Comparison of ENCODE assay signal across 8 cellular contexts in the genomic region with DNA sequence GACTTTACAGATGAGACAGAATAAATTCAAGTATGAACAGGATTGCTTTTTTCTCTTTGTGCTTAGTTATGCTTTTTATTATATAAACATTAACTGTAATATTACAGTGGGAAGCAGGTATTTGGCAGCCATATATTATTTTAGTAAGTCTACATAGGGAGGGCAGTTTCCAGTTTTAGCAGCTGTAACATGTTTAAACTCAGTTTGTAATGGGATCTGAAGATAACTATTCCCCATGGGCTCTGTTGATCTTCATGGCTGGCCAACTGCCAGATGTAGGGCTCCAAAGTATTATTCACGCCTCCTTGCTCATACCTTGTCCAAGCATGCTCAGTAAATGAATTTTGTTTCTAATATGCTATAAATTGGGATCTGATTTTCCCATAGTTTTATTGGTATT.
DNase-seq lines count a peak whose midpoint lies in the region; ATAC-seq, FAIRE-seq and TF ChIP-seq lines count a peak whose summit lies in the region.

No MANE protein-coding gene starts in this region.

- H3K4me3 ChIP-seq in CD8-positive, alpha-beta T cell (ENCODE audit: low read depth, low read length): no peak overlapping the region
- peak overlapping the region; percentile 42 for H3K4me3 ChIP-seq in adipocyte (ENCODE audit: low read length)

- peaks cover 37% of the 10 kb centered on the region for H3K36me3 Mint-ChIP-seq in CD8-positive, alpha-beta T cell
- H3K36me3 Mint-ChIP-seq in type B pancreatic cell: peaks cover 26% of the 10 kb centered on the region

- no peaks in the 10 kb centered on the region for H3K36me3 ChIP-seq in CD8-positive, alpha-beta T cell (ENCODE audit: insufficient read depth, low read length)
- peaks cover 51% of the 10 kb centered on the region for H3K36me3 ChIP-seq in adipocyte (ENCODE audit: control insufficient read depth, insufficient read depth, low read length, severe bottlenecking)

- no peaks in the 10 kb centered on the region for H3K27me3 Mint-ChIP-seq in CD8-positive, alpha-beta T cell (ENCODE audit: low read depth)
- H3K27me3 Mint-ChIP-seq in type B pancreatic cell: no peaks in the 10 kb centered on the region

- intact Hi-C loops in CD8-positive, alpha-beta T cell (cut with DNase I, micrococcal nuclease): loop anchor here (1.0 to 5.0 kb wide), 4 partner anchors 10 to 181 kb away; no protein-coding TSS in a partner anchor
- intact Hi-C loops in left colon (cut with DNase I, micrococcal nuclease): no loop called here

- no peaks in the 10 kb centered on the region for H3K9me3 ChIP-seq in CD8-positive, alpha-beta T cell (ENCODE audit: low read length)
- H3K9me3 ChIP-seq in adipocyte (ENCODE audit: control insufficient read depth, low read length): no peaks in the 10 kb centered on the region

- no peak for ATAC-seq in CD8-positive, alpha-beta T cell
- ATAC-seq in left colon: no peak

- FAIRE-seq in urothelium cell line (lab: Jason Lieb, UNC): no peak

- H3K9ac ChIP-seq in adipocyte (ENCODE audit: low read length): peak overlapping the region; percentile 84

- peaks cover 49% of the 10 kb centered on the region for H3K4me1 Mint-ChIP-seq in CD8-positive, alpha-beta T cell (ENCODE audit: low read depth)
- peaks cover 44% of the 10 kb centered on the region for H3K4me1 Mint-ChIP-seq in type B pancreatic cell (ENCODE audit: unreplicated experiment)

- peaks cover 19% of the 10 kb centered on the region for H3K4me1 ChIP-seq in CD8-positive, alpha-beta T cell (ENCODE audit: insufficient read depth, low read length)
- H3K4me1 ChIP-seq in adipocyte (ENCODE audit: control insufficient read depth, insufficient read depth, low read length): peaks cover 89% of the 10 kb centered on the region

- POLR2A ChIA-PET in CD8-positive, alpha-beta T cell (lab: Charles Lee): interaction anchor here (0.5 kb wide), 1 partner anchor 28 kb away, joined by 3 read pairs; no protein-coding TSS in a partner anchor

- no peak overlapping the region for H3K27ac ChIP-seq in CD8-positive, alpha-beta T cell (ENCODE audit: low read depth, low read length)

- H3K9me3 Mint-ChIP-seq in CD8-positive, alpha-beta T cell: no peaks in the 10 kb centered on the region
- H3K9me3 Mint-ChIP-seq in type B pancreatic cell: no peaks in the 10 kb centered on the region

- no peak for DNase-seq in CD8-positive, alpha-beta T cell
- peak; percentile 46 for DNase-seq in NCI-H187 treated with DMSO at 0.1 percent for 48 hours (lab: John Stamatoyannopoulos, UW)
- peak; percentile 68 for DNase-seq in adipocyte (ENCODE audit: low read depth)
- peak; percentile 29 to 42 for DNase-seq in left colon
- no peak for DNase-seq in type B pancreatic cell (ENCODE audit: extremely low spot score, unreplicated experiment)
- no peak for DNase-seq in SW480 (ENCODE audit: low spot score)
- DNase-seq in urothelium cell line (ENCODE audit: low spot score): no peak
- no peak for DNase-seq in CD1c-positive myeloid dendritic cell (ENCODE audit: extremely low spot score)

- no peak for TF ChIP-seq CTCF in CD8-positive, alpha-beta T cell (IDR thresholded peaks at IDR 0.05)
- TF ChIP-seq CTCF in type B pancreatic cell (conservative IDR thresholded peaks at IDR 0.05): no peak

- H3K27me3 ChIP-seq in CD8-positive, alpha-beta T cell (ENCODE audit: insufficient read depth, low read length): no peaks in the 10 kb centered on the region
- no peaks in the 10 kb centered on the region for H3K27me3 ChIP-seq in adipocyte (replicated peaks; ENCODE audit: control insufficient read depth, insufficient read depth, low read length)

- CTCF ChIA-PET in CD8-positive, alpha-beta T cell (lab: Charles Lee): interaction anchor here (0.7 to 2.1 kb wide), 2 partner anchors 159 to 161 kb away, joined by 3 to 12 read pairs; no protein-coding TSS in a partner anchor

- peak overlapping the region; percentile 24 for H3K4me3 Mint-ChIP-seq in CD8-positive, alpha-beta T cell
- peak overlapping the region; percentile 6 for H3K4me3 Mint-ChIP-seq in type B pancreatic cell

- no peak overlapping the region for H3K27ac Mint-ChIP-seq in CD8-positive, alpha-beta T cell
- peak overlapping the region; percentile 79 for H3K27ac Mint-ChIP-seq in type B pancreatic cell

Comparison
In these comparisons a context has a peak if more than half of its experiments do, and no peak if none do; other contexts are left out.
1. DNase-seq: peak in NCI-H187 treated with DMSO at 0.1 percent for 48 hours (single experiment), adipocyte (single experiment) and left colon (2 of 2); none in CD8-positive, alpha-beta T cell (0 of 7), type B pancreatic cell (single experiment), SW480 (single experiment), urothelium cell line (single experiment) and CD1c-positive myeloid dendritic cell (single experiment).
2. intact Hi-C loops: an anchor here in CD8-positive, alpha-beta T cell (1.0 to 5.0 kb wide); none called in left colon.